In the genomic region with DNA sequence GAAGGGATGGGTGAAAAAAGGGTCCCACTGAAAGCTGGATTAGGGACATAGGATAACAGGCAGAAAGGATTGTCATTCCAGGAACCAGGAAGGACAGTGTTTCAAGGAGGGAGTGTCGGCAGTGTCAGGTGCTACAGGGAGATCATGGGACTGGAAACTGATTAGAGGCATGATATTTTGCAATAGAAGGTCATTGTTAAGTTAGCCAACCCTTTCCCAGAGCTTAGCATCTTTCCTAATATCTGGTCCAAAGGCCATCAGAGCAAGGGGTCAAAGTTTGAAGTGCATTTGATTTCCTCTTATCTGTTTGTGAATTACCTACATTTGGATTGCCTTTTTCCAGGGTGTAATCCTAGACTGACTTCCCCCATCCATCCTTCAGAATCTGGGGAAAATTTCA, we compare ENCODE assay signal across 13 cellular contexts.
A peak's percentile ranks its signal among the peaks of the same experiment; 100 is the strongest.
DNase-seq lines count a peak whose midpoint lies in the region; ATAC-seq, FAIRE-seq and TF ChIP-seq lines count a peak whose summit lies in the region.
"Had no signal": no experiment of that assay in that cellular context is flagged by ENCODE, and none has a peak within 500 bp of the region (broad histone marks: within the 10 kb centered on the region; RNA-seq: fewer than 3 reads in every experiment).

No MANE protein-coding gene starts in this region.

- H3K36me3 Mint-ChIP-seq in activated T-helper 17 cell treated with anti-CD3 and anti-CD28 coated beads, Interleukin-2, amount 50 U/mL, for 72 hours (ENCODE audit: low read depth), result peaks cover 100% of the 10 kb centered on the region
- H3K36me3 Mint-ChIP-seq in stimulated activated naive B cell treated with anti-CD40 and anti-IgM and Interleukin-4, amounts not matched to agents 10 μg/mL and 1 μg/mL and 100 μg/mL, for 72 hours, result peaks cover 61 to 90% of the 10 kb centered on the region in 2 donors

- H3K36me3 ChIP-seq in hepatocyte (replicated peaks; ENCODE audit: insufficient read depth, low read depth) (no peaks in the 10 kb centered on the region), right lobe of liver (no peaks in the 10 kb centered on the region), uterus (no peaks in the 10 kb centered on the region), kidney (ENCODE audit: control insufficient read depth in 1 of 2, insufficient read depth in 2 of 2, low read length in 2 of 2) (no peaks in the 10 kb centered on the region)

- H3K4me1 Mint-ChIP-seq in activated T-helper 17 cell treated with anti-CD3 and anti-CD28 coated beads, Interleukin-2, amount 50 U/mL, for 72 hours, result peaks cover 27% of the 10 kb centered on the region
- H3K4me1 Mint-ChIP-seq in stimulated activated naive B cell treated with anti-CD40 and anti-IgM and Interleukin-4, amounts not matched to agents 10 μg/mL and 1 μg/mL and 100 μg/mL, for 72 hours, result peaks cover 7 to 14% of the 10 kb centered on the region in 2 donors

- no peaks in the 10 kb centered on the region for H3K79me2 ChIP-seq in hepatocyte

- H3K9me2 ChIP-seq in hepatocyte (replicated peaks; ENCODE audit: insufficient read depth), result no peaks in the 10 kb centered on the region

- FAIRE-seq in kidney (lab: Jason Lieb, UNC), result no peak
- FAIRE-seq: HTR-8/SVneo had no signal

- H4K20me1 ChIP-seq in hepatocyte (ENCODE audit: insufficient read depth, poor library complexity, severe bottlenecking), result no peaks in the 10 kb centered on the region

- H3K27ac Mint-ChIP-seq in activated T-helper 17 cell treated with anti-CD3 and anti-CD28 coated beads, Interleukin-2, amount 50 U/mL, for 72 hours, result peak overlapping the region; percentile 2
- H3K27ac Mint-ChIP-seq in stimulated activated naive B cell treated with anti-CD40 and anti-IgM and Interleukin-4, amounts not matched to agents 10 μg/mL and 1 μg/mL and 100 μg/mL, for 72 hours, result peak overlapping the region; percentile 48
- H3K27ac Mint-ChIP-seq: HFFc6 had no signal

- H3K27ac ChIP-seq in hepatocyte, result peak overlapping the region; percentile 16
- no peak overlapping the region for H3K27ac ChIP-seq in right lobe of liver
- H3K27ac ChIP-seq in uterus, result no peak overlapping the region
- H3K27ac ChIP-seq in kidney (ENCODE audit: low read depth in 2 of 2, low read length in 2 of 2), result no peak overlapping the region

- no peak overlapping the region for H3K9ac ChIP-seq in kidney (ENCODE audit: low read length in 2 of 2)

- H3K4me3 Mint-ChIP-seq in activated T-helper 17 cell treated with anti-CD3 and anti-CD28 coated beads, Interleukin-2, amount 50 U/mL, for 72 hours, result no peak overlapping the region
- no peak overlapping the region for H3K4me3 Mint-ChIP-seq in stimulated activated naive B cell treated with anti-CD40 and anti-IgM and Interleukin-4, amounts not matched to agents 10 μg/mL and 1 μg/mL and 100 μg/mL, for 72 hours
- H3K4me3 Mint-ChIP-seq: CD14-positive monocyte; CD8-positive, alpha-beta memory T cell; HFFc6 had no signal

- no peaks in the 10 kb centered on the region for H3K9me3 ChIP-seq in hepatocyte (ENCODE audit: low read depth)
- H3K9me3 ChIP-seq in right lobe of liver, result no peaks in the 10 kb centered on the region
- H3K9me3 ChIP-seq in uterus, result no peaks in the 10 kb centered on the region
- H3K9me3 ChIP-seq in kidney (ENCODE audit: control insufficient read depth in 1 of 2, low read length in 2 of 2), result no peaks in the 10 kb centered on the region

- DNase-seq in hepatocyte (ENCODE audit: low spot score), result peak; percentile 44
- DNase-seq in right lobe of liver, result no peak
- DNase-seq in stimulated activated naive B cell treated with anti-CD40 and anti-IgM and Interleukin-4, amounts not matched to agents 10 μg/mL and 1 μg/mL and 100 μg/mL, for 72 hours, result no peak
- DNase-seq in uterus, result no peak
- DNase-seq in kidney, result no peak
- DNase-seq: CD8-positive, alpha-beta memory T cell; GF-D8; HCEC 1CT; HFFc6 had no signal

- H3K4me2 ChIP-seq in hepatocyte, result no peak overlapping the region

- no peaks in the 10 kb centered on the region for H3K4me1 ChIP-seq in hepatocyte (ENCODE audit: insufficient read depth)
- H3K4me1 ChIP-seq in right lobe of liver, result no peaks in the 10 kb centered on the region
- no peaks in the 10 kb centered on the region for H3K4me1 ChIP-seq in uterus
- no peaks in the 10 kb centered on the region for H3K4me1 ChIP-seq in kidney (ENCODE audit: control insufficient read depth in 1 of 2, insufficient read depth in 1 of 2, low read depth in 1 of 2, low read length in 2 of 2)
- H3K4me1 ChIP-seq: Caco-2 had no signal

- H3K4me3 ChIP-seq in hepatocyte (no peak overlapping the region), right lobe of liver (no peak overlapping the region), uterus (no peak overlapping the region), kidney (ENCODE audit: low read length in 2 of 2) (no peak overlapping the region)

- TF ChIP-seq CTCF in hepatocyte (IDR thresholded peaks at IDR 0.05; ENCODE audit: poor library complexity), result no peak
- no peak for TF ChIP-seq CTCF in right lobe of liver (IDR thresholded peaks at IDR 0.05)
- no peak for TF ChIP-seq CTCF in uterus (IDR thresholded peaks at IDR 0.05)
- TF ChIP-seq CTCF in kidney (IDR thresholded peaks at IDR 0.05; ENCODE audit: borderline replicate concordance, extremely low read depth, insufficient read depth), result no peak

- no peaks in the 10 kb centered on the region for H3K27me3 Mint-ChIP-seq in activated T-helper 17 cell treated with anti-CD3 and anti-CD28 coated beads, Interleukin-2, amount 50 U/mL, for 72 hours
- no peaks in the 10 kb centered on the region for H3K27me3 Mint-ChIP-seq in stimulated activated naive B cell treated with anti-CD40 and anti-IgM and Interleukin-4, amounts not matched to agents 10 μg/mL and 1 μg/mL and 100 μg/mL, for 72 hours
- H3K27me3 Mint-ChIP-seq: CD8-positive, alpha-beta memory T cell had no signal

- H2AFZ ChIP-seq in hepatocyte, result no peak overlapping the region

- 55% methylated on average over 1 of the region's 1 CpG for WGBS in hepatocyte (ENCODE audit: low lambda C conversion rate, missing lambda C conversion rate)
- WGBS in right lobe of liver (ENCODE audit: insufficient coverage, low coverage, low lambda C conversion rate, missing lambda C conversion rate), result no CpG with 5 or more reads among the region's 1 CpG

- H3K9me3 Mint-ChIP-seq in activated T-helper 17 cell treated with anti-CD3 and anti-CD28 coated beads, Interleukin-2, amount 50 U/mL, for 72 hours, result no peaks in the 10 kb centered on the region
- peaks cover 4 to 7% of the 10 kb centered on the region in 2 donors for H3K9me3 Mint-ChIP-seq in stimulated activated naive B cell treated with anti-CD40 and anti-IgM and Interleukin-4, amounts not matched to agents 10 μg/mL and 1 μg/mL and 100 μg/mL, for 72 hours
- H3K9me3 Mint-ChIP-seq: HFFc6 had no signal

- no peak for ATAC-seq in activated T-helper 17 cell treated with anti-CD3 and anti-CD28 coated beads, Interleukin-2, amount 50 U/mL, for 72 hours (replicated peaks)
- peak; percentile 73 to 91 (median 85) for ATAC-seq in right lobe of liver
- ATAC-seq in stimulated activated naive B cell treated with anti-CD40 and anti-IgM and Interleukin-4, amounts not matched to agents 10 μg/mL and 1 μg/mL and 100 μg/mL, for 72 hours (replicated peaks), result no peak

- TF ChIP-seq POLR2A in right lobe of liver (IDR thresholded peaks at IDR 0.05) (no peak), uterus (IDR thresholded peaks at IDR 0.05) (no peak)

- intact Hi-C loops in right lobe of liver (cut with DNase I), result no loop called here
- intact Hi-C loops in uterus (cut with DNase I; ENCODE audit: low total_unique reads), result no loop called here
- intact Hi-C loops in kidney (cut with DNase I), result no loop called here

- peaks cover 4% of the 10 kb centered on the region for H3K27me3 ChIP-seq in hepatocyte
- no peaks in the 10 kb centered on the region for H3K27me3 ChIP-seq in right lobe of liver
- H3K27me3 ChIP-seq in uterus, result no peaks in the 10 kb centered on the region

Comparison
In these comparisons a context has a peak if more than half of its experiments do, and no peak if none do; other contexts are left out.
1. ATAC-seq: peak in right lobe of liver (4 of 4); none in activated T-helper 17 cell treated with anti-CD3 and anti-CD28 coated beads, Interleukin-2, amount 50 U/mL, for 72 hours (single experiment) and stimulated activated naive B cell treated with anti-CD40 and anti-IgM and Interleukin-4, amounts not matched to agents 10 μg/mL and 1 μg/mL and 100 μg/mL, for 72 hours (0 of 2).